2 cellular contexts compared by ENCODE assay signal in the genomic region with DNA sequence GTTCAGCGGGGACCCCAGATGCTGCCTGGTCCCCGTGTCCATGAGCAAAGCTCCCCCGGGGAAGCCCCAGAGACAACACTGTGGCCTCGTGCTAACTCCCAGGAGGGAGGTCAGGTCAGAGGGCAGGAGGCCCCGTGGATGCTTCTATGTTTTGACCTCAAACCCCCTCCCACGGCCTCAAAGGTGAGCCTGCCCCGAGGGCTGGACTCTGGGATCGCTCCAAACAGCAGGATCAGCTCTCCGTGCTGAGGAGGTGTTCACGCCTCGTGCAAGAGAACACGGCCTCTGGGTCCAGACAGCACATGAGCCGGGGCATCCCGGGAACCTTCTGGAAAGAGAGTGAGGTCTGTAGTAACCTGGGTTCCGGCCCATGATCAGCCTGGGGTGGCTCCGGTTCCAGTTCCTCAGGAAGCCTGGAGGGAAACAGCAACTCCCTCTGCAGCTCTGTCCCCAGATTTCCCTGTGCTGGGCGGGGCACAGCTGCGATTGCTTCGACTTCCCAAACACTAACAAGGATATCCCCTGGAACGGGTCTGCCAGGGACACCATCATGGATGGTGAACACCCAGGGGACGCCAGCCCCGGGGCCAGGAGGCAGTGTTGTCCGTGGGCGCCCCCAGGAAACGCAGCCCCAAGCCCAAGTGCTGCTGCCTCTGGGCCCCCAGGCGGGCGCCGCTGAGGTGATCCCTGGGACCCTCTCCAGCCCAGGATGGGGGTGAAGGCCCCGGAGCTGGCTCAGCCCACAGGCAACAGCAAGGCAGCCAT.
TF ChIP-seq lines count a peak whose summit lies in the region.

No MANE protein-coding gene starts in this region.

TF ChIP-seq in GM23338, 12 proteins besides CTCF, POLR2A, EP300 and RAD21 (continued from another document):
- TF ChIP-seq NANOG (IDR thresholded peaks at IDR 0.05; ENCODE audit: borderline replicate concordance) (no peak), ZNF331 (CRISPR knock-in tag; IDR thresholded peaks at IDR 0.05; ENCODE audit: low read depth) (no peak), STAT1 (IDR thresholded peaks at IDR 0.05; ENCODE audit: unreplicated experiment) (no peak), EZH2phosphoT487 (IDR thresholded peaks at IDR 0.05; ENCODE audit: unreplicated experiment) (no peak)
TF ChIP-seq in GM23338: peak in this region for 0.

TF ChIP-seq in HepG2, 621 proteins besides CTCF, POLR2A, EP300 and RAD21 (continued from another document):
- TF ChIP-seq, protein P1, sequence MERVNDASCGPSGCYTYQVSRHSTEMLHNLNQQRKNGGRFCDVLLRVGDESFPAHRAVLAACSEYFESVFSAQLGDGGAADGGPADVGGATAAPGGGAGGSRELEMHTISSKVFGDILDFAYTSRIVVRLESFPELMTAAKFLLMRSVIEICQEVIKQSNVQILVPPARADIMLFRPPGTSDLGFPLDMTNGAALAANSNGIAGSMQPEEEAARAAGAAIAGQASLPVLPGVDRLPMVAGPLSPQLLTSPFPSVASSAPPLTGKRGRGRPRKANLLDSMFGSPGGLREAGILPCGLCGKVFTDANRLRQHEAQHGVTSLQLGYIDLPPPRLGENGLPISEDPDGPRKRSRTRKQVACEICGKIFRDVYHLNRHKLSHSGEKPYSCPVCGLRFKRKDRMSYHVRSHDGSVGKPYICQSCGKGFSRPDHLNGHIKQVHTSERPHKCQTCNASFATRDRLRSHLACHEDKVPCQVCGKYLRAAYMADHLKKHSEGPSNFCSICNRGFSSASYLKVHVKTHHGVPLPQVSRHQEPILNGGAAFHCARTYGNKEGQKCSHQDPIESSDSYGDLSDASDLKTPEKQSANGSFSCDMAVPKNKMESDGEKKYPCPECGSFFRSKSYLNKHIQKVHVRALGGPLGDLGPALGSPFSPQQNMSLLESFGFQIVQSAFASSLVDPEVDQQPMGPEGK (CRISPR knock-in tag; IDR thresholded peaks at IDR 0.05): 0 out of 2 replicates have a peak, but pooled peaks have one; percentile 4
- TF ChIP-seq ZNF780A (CRISPR knock-in tag; IDR thresholded peaks at IDR 0.05): 0 out of 2 replicates have a peak, but pooled peaks have one; percentile 50
- TF ChIP-seq, protein P2, sequence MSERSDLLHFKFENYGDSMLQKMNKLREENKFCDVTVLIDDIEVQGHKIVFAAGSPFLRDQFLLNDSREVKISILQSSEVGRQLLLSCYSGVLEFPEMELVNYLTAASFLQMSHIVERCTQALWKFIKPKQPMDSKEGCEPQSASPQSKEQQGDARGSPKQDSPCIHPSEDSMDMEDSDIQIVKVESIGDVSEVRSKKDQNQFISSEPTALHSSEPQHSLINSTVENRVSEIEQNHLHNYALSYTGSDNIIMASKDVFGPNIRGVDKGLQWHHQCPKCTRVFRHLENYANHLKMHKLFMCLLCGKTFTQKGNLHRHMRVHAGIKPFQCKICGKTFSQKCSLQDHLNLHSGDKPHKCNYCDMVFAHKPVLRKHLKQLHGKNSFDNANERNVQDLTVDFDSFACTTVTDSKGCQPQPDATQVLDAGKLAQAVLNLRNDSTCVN (CRISPR knock-in tag; IDR thresholded peaks at IDR 0.05; ENCODE audit: borderline replicate concordance): 0 out of 2 replicates have a peak, but pooled peaks have one; percentile 26
- TF ChIP-seq, protein P3, sequence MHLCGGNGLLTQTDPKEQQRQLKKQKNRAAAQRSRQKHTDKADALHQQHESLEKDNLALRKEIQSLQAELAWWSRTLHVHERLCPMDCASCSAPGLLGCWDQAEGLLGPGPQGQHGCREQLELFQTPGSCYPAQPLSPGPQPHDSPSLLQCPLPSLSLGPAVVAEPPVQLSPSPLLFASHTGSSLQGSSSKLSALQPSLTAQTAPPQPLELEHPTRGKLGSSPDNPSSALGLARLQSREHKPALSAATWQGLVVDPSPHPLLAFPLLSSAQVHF (CRISPR knock-in tag; IDR thresholded peaks at IDR 0.05): 0 out of 2 replicates have a peak, but pooled peaks have one; percentile 58
- no peak for TF ChIP-seq ZNF263 (CRISPR knock-in tag; IDR thresholded peaks at IDR 0.05)
- TF ChIP-seq, protein P4, sequence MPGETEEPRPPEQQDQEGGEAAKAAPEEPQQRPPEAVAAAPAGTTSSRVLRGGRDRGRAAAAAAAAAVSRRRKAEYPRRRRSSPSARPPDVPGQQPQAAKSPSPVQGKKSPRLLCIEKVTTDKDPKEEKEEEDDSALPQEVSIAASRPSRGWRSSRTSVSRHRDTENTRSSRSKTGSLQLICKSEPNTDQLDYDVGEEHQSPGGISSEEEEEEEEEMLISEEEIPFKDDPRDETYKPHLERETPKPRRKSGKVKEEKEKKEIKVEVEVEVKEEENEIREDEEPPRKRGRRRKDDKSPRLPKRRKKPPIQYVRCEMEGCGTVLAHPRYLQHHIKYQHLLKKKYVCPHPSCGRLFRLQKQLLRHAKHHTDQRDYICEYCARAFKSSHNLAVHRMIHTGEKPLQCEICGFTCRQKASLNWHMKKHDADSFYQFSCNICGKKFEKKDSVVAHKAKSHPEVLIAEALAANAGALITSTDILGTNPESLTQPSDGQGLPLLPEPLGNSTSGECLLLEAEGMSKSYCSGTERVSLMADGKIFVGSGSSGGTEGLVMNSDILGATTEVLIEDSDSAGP (CRISPR knock-in tag; IDR thresholded peaks at IDR 0.05; ENCODE audit: borderline replicate concordance): no peak
- 0 out of 2 replicates have a peak, but pooled peaks have one; percentile 50 for TF ChIP-seq SRY (CRISPR knock-in tag; IDR thresholded peaks at IDR 0.05)
- peak in 1 of 2 experiments; percentile 22; a peak in 1 of 4 replicates for TF ChIP-seq NR2F1 (CRISPR knock-in tag; IDR thresholded peaks at IDR 0.05)
- no peak for TF ChIP-seq ETV5 (CRISPR knock-in tag; IDR thresholded peaks at IDR 0.05; ENCODE audit: borderline replicate concordance)
- no peak for TF ChIP-seq MEIS2 (CRISPR knock-in tag; IDR thresholded peaks at IDR 0.05)
- TF ChIP-seq, protein P5, sequence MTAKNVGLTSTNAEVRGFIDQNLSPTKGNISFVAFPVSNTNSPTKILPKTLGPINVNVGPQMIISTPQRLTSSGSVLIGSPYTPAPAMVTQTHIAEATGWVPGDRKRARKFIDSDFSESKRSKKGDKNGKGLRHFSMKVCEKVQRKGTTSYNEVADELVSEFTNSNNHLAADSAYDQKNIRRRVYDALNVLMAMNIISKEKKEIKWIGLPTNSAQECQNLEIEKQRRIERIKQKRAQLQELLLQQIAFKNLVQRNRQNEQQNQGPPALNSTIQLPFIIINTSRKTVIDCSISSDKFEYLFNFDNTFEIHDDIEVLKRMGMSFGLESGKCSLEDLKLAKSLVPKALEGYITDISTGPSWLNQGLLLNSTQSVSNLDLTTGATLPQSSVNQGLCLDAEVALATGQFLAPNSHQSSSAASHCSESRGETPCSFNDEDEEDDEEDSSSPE (CRISPR knock-in tag; IDR thresholded peaks at IDR 0.05): 0 out of 2 replicates have a peak, but pooled peaks have one; percentile 30
- TF ChIP-seq ZNF274 (CRISPR knock-in tag; IDR thresholded peaks at IDR 0.05): peak; percentile 79; the same call in 1 of the 2 replicates
- no peak for TF ChIP-seq ZNF660 (CRISPR knock-in tag; IDR thresholded peaks at IDR 0.05; ENCODE audit: borderline replicate concordance, low read depth)
- 0 out of 2 replicates have a peak, but pooled peaks have one; percentile 29 for TF ChIP-seq SPEN (CRISPR knock-in tag; IDR thresholded peaks at IDR 0.05; ENCODE audit: low read depth)
- TF ChIP-seq, protein P6, sequence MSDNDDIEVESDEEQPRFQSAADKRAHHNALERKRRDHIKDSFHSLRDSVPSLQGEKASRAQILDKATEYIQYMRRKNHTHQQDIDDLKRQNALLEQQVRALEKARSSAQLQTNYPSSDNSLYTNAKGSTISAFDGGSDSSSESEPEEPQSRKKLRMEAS (IDR thresholded peaks at IDR 0.05): peak; percentile 62; the same call in 1 of the 2 replicates
- TF ChIP-seq, protein P7, sequence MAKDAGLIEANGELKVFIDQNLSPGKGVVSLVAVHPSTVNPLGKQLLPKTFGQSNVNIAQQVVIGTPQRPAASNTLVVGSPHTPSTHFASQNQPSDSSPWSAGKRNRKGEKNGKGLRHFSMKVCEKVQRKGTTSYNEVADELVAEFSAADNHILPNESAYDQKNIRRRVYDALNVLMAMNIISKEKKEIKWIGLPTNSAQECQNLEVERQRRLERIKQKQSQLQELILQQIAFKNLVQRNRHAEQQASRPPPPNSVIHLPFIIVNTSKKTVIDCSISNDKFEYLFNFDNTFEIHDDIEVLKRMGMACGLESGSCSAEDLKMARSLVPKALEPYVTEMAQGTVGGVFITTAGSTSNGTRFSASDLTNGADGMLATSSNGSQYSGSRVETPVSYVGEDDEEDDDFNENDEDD (CRISPR knock-in tag; IDR thresholded peaks at IDR 0.05; ENCODE audit: borderline replicate concordance): 0 out of 2 replicates have a peak, but pooled peaks have one; percentile 25
- TF ChIP-seq, protein P8, sequence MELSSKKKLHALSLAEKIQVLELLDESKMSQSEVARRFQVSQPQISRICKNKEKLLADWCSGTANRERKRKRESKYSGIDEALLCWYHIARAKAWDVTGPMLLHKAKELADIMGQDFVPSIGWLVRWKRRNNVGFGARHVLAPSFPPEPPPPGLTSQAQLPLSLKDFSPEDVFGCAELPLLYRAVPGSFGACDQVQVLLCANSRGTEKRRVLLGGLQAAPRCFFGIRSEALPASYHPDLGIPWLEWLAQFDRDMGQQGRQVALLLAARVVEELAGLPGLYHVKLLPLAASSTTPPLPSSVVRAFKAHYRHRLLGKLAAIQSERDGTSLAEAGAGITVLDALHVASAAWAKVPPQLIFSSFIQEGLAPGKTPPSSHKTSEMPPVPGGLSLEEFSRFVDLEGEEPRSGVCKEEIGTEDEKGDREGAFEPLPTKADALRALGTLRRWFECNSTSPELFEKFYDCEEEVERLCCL (CRISPR knock-in tag; IDR thresholded peaks at IDR 0.05; ENCODE audit: borderline replicate concordance): no peak
- TF ChIP-seq NFE2L1 (CRISPR knock-in tag; IDR thresholded peaks at IDR 0.05; ENCODE audit: borderline replicate concordance): peak; percentile 32; the same call in 1 of the 2 replicates
- TF ChIP-seq, protein P9, sequence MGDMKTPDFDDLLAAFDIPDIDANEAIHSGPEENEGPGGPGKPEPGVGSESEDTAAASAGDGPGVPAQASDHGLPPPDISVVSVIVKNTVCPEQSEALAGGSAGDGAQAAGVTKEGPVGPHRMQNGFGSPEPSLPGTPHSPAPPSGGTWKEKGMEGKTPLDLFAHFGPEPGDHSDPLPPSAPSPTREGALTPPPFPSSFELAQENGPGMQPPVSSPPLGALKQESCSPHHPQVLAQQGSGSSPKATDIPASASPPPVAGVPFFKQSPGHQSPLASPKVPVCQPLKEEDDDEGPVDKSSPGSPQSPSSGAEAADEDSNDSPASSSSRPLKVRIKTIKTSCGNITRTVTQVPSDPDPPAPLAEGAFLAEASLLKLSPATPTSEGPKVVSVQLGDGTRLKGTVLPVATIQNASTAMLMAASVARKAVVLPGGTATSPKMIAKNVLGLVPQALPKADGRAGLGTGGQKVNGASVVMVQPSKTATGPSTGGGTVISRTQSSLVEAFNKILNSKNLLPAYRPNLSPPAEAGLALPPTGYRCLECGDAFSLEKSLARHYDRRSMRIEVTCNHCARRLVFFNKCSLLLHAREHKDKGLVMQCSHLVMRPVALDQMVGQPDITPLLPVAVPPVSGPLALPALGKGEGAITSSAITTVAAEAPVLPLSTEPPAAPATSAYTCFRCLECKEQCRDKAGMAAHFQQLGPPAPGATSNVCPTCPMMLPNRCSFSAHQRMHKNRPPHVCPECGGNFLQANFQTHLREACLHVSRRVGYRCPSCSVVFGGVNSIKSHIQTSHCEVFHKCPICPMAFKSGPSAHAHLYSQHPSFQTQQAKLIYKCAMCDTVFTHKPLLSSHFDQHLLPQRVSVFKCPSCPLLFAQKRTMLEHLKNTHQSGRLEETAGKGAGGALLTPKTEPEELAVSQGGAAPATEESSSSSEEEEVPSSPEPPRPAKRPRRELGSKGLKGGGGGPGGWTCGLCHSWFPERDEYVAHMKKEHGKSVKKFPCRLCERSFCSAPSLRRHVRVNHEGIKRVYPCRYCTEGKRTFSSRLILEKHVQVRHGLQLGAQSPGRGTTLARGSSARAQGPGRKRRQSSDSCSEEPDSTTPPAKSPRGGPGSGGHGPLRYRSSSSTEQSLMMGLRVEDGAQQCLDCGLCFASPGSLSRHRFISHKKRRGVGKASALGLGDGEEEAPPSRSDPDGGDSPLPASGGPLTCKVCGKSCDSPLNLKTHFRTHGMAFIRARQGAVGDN (CRISPR knock-in tag; IDR thresholded peaks at IDR 0.05): peak; percentile 89
- 0 out of 2 replicates have a peak, but pooled peaks have one; percentile 22 for TF ChIP-seq ZNF136 (CRISPR knock-in tag; IDR thresholded peaks at IDR 0.05; ENCODE audit: low read depth)
- TF ChIP-seq, protein P10, sequence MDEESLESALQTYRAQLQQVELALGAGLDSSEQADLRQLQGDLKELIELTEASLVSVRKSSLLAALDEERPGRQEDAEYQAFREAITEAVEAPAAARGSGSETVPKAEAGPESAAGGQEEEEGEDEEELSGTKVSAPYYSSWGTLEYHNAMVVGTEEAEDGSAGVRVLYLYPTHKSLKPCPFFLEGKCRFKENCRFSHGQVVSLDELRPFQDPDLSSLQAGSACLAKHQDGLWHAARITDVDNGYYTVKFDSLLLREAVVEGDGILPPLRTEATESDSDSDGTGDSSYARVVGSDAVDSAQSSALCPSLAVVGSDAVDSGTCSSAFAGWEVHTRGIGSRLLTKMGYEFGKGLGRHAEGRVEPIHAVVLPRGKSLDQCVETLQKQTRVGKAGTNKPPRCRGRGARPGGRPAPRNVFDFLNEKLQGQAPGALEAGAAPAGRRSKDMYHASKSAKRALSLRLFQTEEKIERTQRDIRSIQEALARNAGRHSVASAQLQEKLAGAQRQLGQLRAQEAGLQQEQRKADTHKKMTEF (CRISPR knock-in tag; IDR thresholded peaks at IDR 0.05): peak; percentile 1; the same call in 1 of the 2 replicates
- no peak for TF ChIP-seq CHCHD3 (CRISPR knock-in tag; IDR thresholded peaks at IDR 0.05)
